ENCODE assay signal across 1 cellular context in genomic region chr15:81274932-81275341, GRCh38.
TF ChIP-seq lines count a peak whose summit lies in the region.

No MANE protein-coding gene starts in this region.

TF ChIP-seq in GM12878, 131 proteins besides CTCF, POLR2A, EP300 and RAD21 (continued from another document):
- TF ChIP-seq POLR2AphosphoS5 (IDR thresholded peaks at IDR 0.05; ENCODE audit: low read length): no peak
- TF ChIP-seq BCLAF1 (IDR thresholded peaks at IDR 0.05): no peak
- peak; percentile 58; the same call in 1 of the 3 replicates for TF ChIP-seq POU2F2 (IDR thresholded peaks at IDR 0.05; ENCODE audit: borderline replicate concordance, low read depth, low read length)
- TF ChIP-seq NR2C1 (IDR thresholded peaks at IDR 0.05): no peak
- TF ChIP-seq PKNOX1 (IDR thresholded peaks at IDR 0.05): peak; percentile 90
- 0 out of 2 replicates have a peak, but pooled peaks have one; percentile 47 for TF ChIP-seq FOXM1 (IDR thresholded peaks at IDR 0.05; ENCODE audit: low read depth, low read length)
- 0 out of 4 replicates have a peak, but pooled peaks of 1 of the 2 experiments have one; percentile 45 for TF ChIP-seq SRF (IDR thresholded peaks at IDR 0.05; ENCODE audit: low read depth in 2 of 2, low read length in 2 of 2)
- no peak for TF ChIP-seq CEBPB (IDR thresholded peaks at IDR 0.05; ENCODE audit: borderline replicate concordance in 1 of 2, low read depth in 2 of 2, low read length in 2 of 2)
- TF ChIP-seq CBFB (IDR thresholded peaks at IDR 0.05; ENCODE audit: low read depth): no peak
- TF ChIP-seq PBX3 (IDR thresholded peaks at IDR 0.05; ENCODE audit: insufficient replicate concordance, low read depth, low read length): peak; percentile 74
- TF ChIP-seq SMAD1 (IDR thresholded peaks at IDR 0.05; ENCODE audit: low read depth, partially characterized antibody): no peak
- TF ChIP-seq EED (IDR thresholded peaks at IDR 0.05; ENCODE audit: low read depth): no peak
- TF ChIP-seq YY1 (IDR thresholded peaks at IDR 0.05; ENCODE audit: low read depth, low read length): peak; percentile 85
- TF ChIP-seq HDGF (IDR thresholded peaks at IDR 0.05): 0 out of 2 replicates have a peak, but pooled peaks have one; percentile 62
